ENCODE assay signal across 8 cellular contexts in the genomic region with DNA sequence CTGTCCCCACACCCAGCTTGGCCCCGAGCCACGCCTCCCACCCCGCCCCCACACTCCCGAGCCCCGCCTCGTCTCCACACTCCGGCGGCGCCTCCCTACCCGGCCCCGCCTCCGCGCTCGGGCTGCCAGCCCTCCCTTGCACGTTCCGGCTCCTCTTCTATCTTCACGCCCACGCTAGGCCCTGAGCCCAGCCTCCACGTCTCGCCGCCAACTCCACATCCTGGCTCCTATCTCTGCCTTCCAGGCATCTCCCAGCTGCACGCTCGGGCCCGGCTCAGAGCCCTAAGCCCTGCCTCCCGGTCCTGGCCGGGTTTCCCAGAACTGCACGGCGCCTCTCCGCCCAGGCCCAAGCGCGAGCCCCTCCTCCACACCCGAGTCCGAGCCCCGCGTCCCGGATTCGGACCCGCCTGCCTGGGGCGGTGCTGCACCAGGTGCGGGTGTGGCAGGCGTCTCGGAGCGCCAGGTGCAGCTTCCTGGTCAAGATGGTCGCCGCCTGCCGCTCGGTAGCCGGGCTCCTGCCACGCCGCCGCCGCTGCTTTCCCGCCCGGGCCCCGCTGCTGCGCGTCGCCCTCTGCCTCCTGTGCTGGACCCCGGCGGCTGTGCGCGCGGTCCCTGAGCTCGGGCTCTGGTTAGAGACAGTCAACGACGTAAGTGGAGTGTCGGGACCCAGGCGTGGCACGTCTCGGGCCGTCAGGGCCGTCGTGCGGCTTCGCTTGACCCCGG.
A peak's percentile ranks its signal among the peaks of the same experiment; 100 is the strongest.
DNase-seq lines count a peak whose midpoint lies in the region; ATAC-seq and TF ChIP-seq lines count a peak whose summit lies in the region.

A gene with protein sequence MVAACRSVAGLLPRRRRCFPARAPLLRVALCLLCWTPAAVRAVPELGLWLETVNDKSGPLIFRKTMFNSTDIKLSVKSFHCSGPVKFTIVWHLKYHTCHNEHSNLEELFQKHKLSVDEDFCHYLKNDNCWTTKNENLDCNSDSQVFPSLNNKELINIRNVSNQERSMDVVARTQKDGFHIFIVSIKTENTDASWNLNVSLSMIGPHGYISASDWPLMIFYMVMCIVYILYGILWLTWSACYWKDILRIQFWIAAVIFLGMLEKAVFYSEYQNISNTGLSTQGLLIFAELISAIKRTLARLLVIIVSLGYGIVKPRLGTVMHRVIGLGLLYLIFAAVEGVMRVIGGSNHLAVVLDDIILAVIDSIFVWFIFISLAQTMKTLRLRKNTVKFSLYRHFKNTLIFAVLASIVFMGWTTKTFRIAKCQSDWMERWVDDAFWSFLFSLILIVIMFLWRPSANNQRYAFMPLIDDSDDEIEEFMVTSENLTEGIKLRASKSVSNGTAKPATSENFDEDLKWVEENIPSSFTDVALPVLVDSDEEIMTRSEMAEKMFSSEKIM (plus strand): TSS at position 160 of the 723 bp plus-strand sequence. CDS start 323 bp downstream, at position 483.

- no peaks in the 10 kb centered on the region for H3K36me3 ChIP-seq in WERI-Rb-1

- no peaks in the 10 kb centered on the region for H3K9me3 ChIP-seq in WERI-Rb-1 (ENCODE audit: severe bottlenecking)

- no peak for TF ChIP-seq CTCF in WERI-Rb-1 (IDR thresholded peaks at IDR 0.05; ENCODE audit: low read depth, low read length)

- H3K27ac ChIP-seq in WERI-Rb-1 = peak within 1 kb of the TSS; percentile 88
- H3K27ac ChIP-seq in caudate nucleus (ENCODE audit: low read depth, low read length) = peak within 1 kb of the TSS; percentile 99

- no peaks in the 10 kb centered on the region for H3K27me3 ChIP-seq in WERI-Rb-1 (ENCODE audit: insufficient read depth, low read depth, severe bottlenecking)

- peak; percentile 93 for DNase-seq in AG08395 (ENCODE audit: low spot score)
- DNase-seq in NCI-H2227 (lab: John Stamatoyannopoulos, UW; ENCODE audit: unreplicated experiment) = peak; percentile 97
- peak; percentile 98 for DNase-seq in WERI-Rb-1
- peak in 60 of 61 donors; percentile 54 to 100 (median 96) for DNase-seq in caudate nucleus (lab: John Stamatoyannopoulos, UW)
- DNase-seq in iris pigment epithelial cell (ENCODE audit: low read depth) = peak; percentile 98
- peak; percentile 98 for DNase-seq in stimulated activated CD4-positive, alpha-beta T cell treated with anti-CD3 and anti-CD28 coated beads, Interleukin-12 subunit alpha, Interleukin-12 subunit beta, amount 100 ng/mL, for 4 hours

- ATAC-seq in GM18907 (IDR thresholded peaks at IDR 0.05; ENCODE audit: unreplicated experiment) = peak; percentile 69
- peak; percentile 51 for ATAC-seq in HG03139 (IDR thresholded peaks at IDR 0.05; ENCODE audit: unreplicated experiment)

- H3K4me3 ChIP-seq in WERI-Rb-1 (ENCODE audit: low read depth, low read length) = peak within 1 kb of the TSS; percentile 90

Comparison
In these comparisons a context has a peak if more than half of its experiments do, and no peak if none do; other contexts are left out.
1. Peak in every context shown above with its lines: DNase-seq, ATAC-seq, H3K4me3 ChIP-seq and H3K27ac ChIP-seq.